In genomic region chr21:34764715-34765284, GRCh38 we compare ENCODE assay signal across 1 cellular context.
TF ChIP-seq lines count a peak whose summit lies in the region.

No MANE protein-coding gene starts in this region.

TF ChIP-seq in K562, 482 proteins besides CTCF, POLR2A, EP300 and RAD21 (continued from another document):
- no peak for TF ChIP-seq AFF4 (CRISPR knock-in tag; IDR thresholded peaks at IDR 0.05)
- TF ChIP-seq GMEB1 (CRISPR knock-in tag; IDR thresholded peaks at IDR 0.05): no peak
- no peak for TF ChIP-seq HMGXB4 (CRISPR knock-in tag; IDR thresholded peaks at IDR 0.05)
- TF ChIP-seq CEBPG (CRISPR knock-in tag; IDR thresholded peaks at IDR 0.05): no peak
- TF ChIP-seq CEBPG (tag; conservative IDR thresholded peaks at IDR 0.05 in 1 of 2, IDR thresholded peaks at IDR 0.05 in 1 of 2): peak in 1 of 2 experiments; percentile 26; a peak in 1 of 4 replicates
- no peak for TF ChIP-seq ZNF280B (CRISPR knock-in tag; IDR thresholded peaks at IDR 0.05)
- TF ChIP-seq TRIM28 (IDR thresholded peaks at IDR 0.05): 0 out of 2 replicates have a peak, but pooled peaks have one; percentile 23
